ENCODE assay signal across 1 cellular context in genomic region chr11:71801026-71801425, GRCh38.
TF ChIP-seq lines count a peak whose summit lies in the region.

No MANE protein-coding gene starts in this region.

TF ChIP-seq in K562, 482 proteins besides CTCF, POLR2A, EP300 and RAD21:
- TF ChIP-seq ZBTB40 (IDR thresholded peaks at IDR 0.05) (peak; percentile 93), ZBTB40 (CRISPR knock-in tag; IDR thresholded peaks at IDR 0.05) (peak; percentile 80)
